25 cellular contexts compared by ENCODE assay signal in the genomic region with DNA sequence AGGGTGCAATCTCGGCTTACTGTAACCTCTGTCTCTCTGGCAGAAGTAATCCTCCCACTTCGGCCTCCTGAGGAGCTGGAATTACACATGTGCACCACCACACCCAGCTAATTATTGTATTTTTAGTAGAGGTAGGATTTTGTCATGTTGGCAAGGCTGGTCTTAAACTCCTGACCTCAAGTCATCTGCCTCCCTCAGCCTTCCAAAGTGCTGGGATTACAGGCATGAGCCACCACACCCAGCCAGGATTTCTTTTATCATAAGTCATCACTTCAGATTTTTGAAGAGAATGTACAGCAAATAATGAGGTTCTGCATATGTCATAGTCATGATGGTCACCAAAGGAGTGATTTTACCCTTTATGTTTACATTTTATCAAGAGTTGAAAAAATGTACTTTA.
"Had no signal": no experiment of that assay in that cellular context is flagged by ENCODE, and none has a peak within 500 bp of the region (broad histone marks: within the 10 kb centered on the region; RNA-seq: fewer than 3 reads in every experiment).

No MANE protein-coding gene starts in this region.

- H3K27ac ChIP-seq: dorsolateral prefrontal cortex, hepatocyte, left ventricle myocardium inferior, lower lobe of right lung, testis, tibial nerve, upper lobe of right lung, vagina had no signal

- H3K4me1 ChIP-seq: left ventricle myocardium inferior, lower lobe of right lung, testis, upper lobe of right lung, vagina had no signal

- H3K27ac Mint-ChIP-seq: memory B cell, mesothelial cell of epicardium, natural killer cell had no signal

- H3K9me3 Mint-ChIP-seq: neural crest cell had no signal

- H3K36me3 ChIP-seq: left ventricle myocardium inferior, lower lobe of right lung, tibial nerve, upper lobe of right lung, vagina had no signal

- H3K36me3 Mint-ChIP-seq: mesothelial cell of epicardium had no signal

- H3K4me3 Mint-ChIP-seq: memory B cell; mesothelial cell of epicardium; neural crest cell; stimulated activated naive CD8-positive, alpha-beta T cell treated with anti-CD3 and anti-CD28 coated beads, Interleukin-15, amount 100 ng/mL, for 72 hours had no signal

- DNase-seq: cortex of kidney; dorsolateral prefrontal cortex; effector memory CD4-positive, alpha-beta T cell; foreskin melanocyte; head of caudate nucleus; kidney; left cardiac atrium; left ventricle myocardium inferior; lower lobe of right lung; natural killer cell; posterior cingulate gyrus; stimulated activated CD4-positive, alpha-beta T cell treated with anti-CD3 and anti-CD28 coated beads, Interleukin-2, amount 100 ng/mL, for 48 hours; stimulated activated naive CD8-positive, alpha-beta T cell treated with anti-CD3 and anti-CD28 coated beads, Interleukin-15, amount 100 ng/mL, for 72 hours; testis; upper lobe of right lung had no signal

- H3K27me3 ChIP-seq: hepatocyte, testis, tibial nerve, upper lobe of right lung, vagina had no signal

- H3K4me3 ChIP-seq: dorsolateral prefrontal cortex, hepatocyte, left ventricle myocardium inferior, lower lobe of right lung, smooth muscle cell, testis, tibial nerve, upper lobe of right lung, vagina had no signal

- H3K9me3 ChIP-seq: lower lobe of right lung, testis, upper lobe of right lung, vagina had no signal

- FAIRE-seq: endometrium, kidney had no signal

- ATAC-seq: esophagus mucosa; left cardiac atrium; lower lobe of right lung; natural killer cell; sciatic nerve; stimulated activated naive CD8-positive, alpha-beta T cell treated with anti-CD3 and anti-CD28 coated beads, Interleukin-15, amount 100 ng/mL, for 72 hours; upper lobe of right lung had no signal
